26 cellular contexts compared by ENCODE assay signal in the genomic region with DNA sequence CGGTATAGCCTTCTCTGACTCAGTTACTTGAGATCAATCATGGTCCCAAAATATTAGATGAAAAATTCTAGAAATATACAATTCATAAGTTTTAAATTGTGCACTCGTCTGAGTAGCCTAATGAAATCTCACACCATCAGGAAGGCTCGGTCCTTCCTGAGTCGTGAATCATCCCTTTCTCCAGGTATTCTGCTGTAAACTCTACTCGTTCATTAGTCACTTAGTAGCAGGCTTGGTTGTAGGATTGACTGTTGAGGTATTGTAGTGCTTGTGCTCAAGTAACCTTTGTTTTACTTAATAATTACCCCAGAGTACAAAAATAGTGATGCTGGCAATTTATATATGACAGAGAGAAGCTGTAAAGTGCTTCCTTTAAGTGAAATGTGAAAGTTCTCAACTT.
"Had no signal": no experiment of that assay in that cellular context is flagged by ENCODE, and none has a peak within 500 bp of the region (broad histone marks: within the 10 kb centered on the region; RNA-seq: fewer than 3 reads in every experiment).

No MANE protein-coding gene starts in this region.

- H3K36me3 ChIP-seq: ascending aorta, esophagus muscularis mucosa, right lobe of liver, transverse colon, WERI-Rb-1 had no signal

- H3K9me3 Mint-ChIP-seq: activated naive CD4-positive, alpha-beta T cell treated with anti-CD3 and anti-CD28 coated beads, Interleukin-2, amount 10 ng/mL, durations not matched to agents 7 days and 5 days; activated naive CD8-positive, alpha-beta T cell treated with anti-CD3 and anti-CD28 coated beads, Interleukin-2, amount 10 ng/mL, durations not matched to agents 7 days and 5 days; naive thymus-derived CD4-positive, alpha-beta T cell; neural crest cell had no signal

- DNase-seq: activated CD4-positive, alpha-beta T cell treated with anti-CD3 and anti-CD28 coated beads for 48 hours; activated CD4-positive, alpha-beta T cell treated with anti-CD3 and anti-CD28 coated beads, Interleukin-2, amount 50 U/mL, for 48 hours; activated CD8-positive, alpha-beta memory T cell treated with anti-CD3 and anti-CD28 coated beads for 24 hours; activated gamma-delta T cell; activated naive CD4-positive, alpha-beta T cell treated with anti-CD3 and anti-CD28 coated beads, Interleukin-2, amount 10 ng/mL, durations not matched to agents 7 days and 5 days; activated naive CD8-positive, alpha-beta T cell treated with anti-CD3 and anti-CD28 coated beads, Interleukin-2, amount 10 ng/mL, durations not matched to agents 7 days and 5 days; activated T-cell treated with anti-CD3 and anti-CD28 coated beads, Interleukin-2, amount 50 U/mL, for 1 hour; caudate nucleus; midbrain; naive thymus-derived CD4-positive, alpha-beta T cell; occipital lobe; right lobe of liver; stimulated activated CD4-positive, alpha-beta T cell treated with anti-CD3 and anti-CD28 coated beads, Interleukin-12 subunit alpha, Interleukin-12 subunit beta, amount 100 ng/mL, for 4 hours; stimulated activated CD4-positive, alpha-beta T cell treated with anti-CD3 and anti-CD28 coated beads, Interleukin-4, amount 100 ng/mL, for 1 hour; stimulated activated naive CD8-positive, alpha-beta T cell treated with anti-CD3 and anti-CD28 coated beads, Interleukin-15, Interleukin-2, amounts not matched to agents 100 U/mL and 50 U/mL, for 24 hours; T-helper 17 cell; T1000; testis; transverse colon; WERI-Rb-1 had no signal

- H2AFZ ChIP-seq: parathyroid adenoma had no signal

- H3K79me2 ChIP-seq: parathyroid adenoma had no signal

- H3K4me3 ChIP-seq: ascending aorta, esophagus muscularis mucosa, right lobe of liver, testis, transverse colon had no signal

- H3K4me1 ChIP-seq: ascending aorta, esophagus muscularis mucosa, parathyroid adenoma, right lobe of liver, testis, transverse colon had no signal

- H3K27ac Mint-ChIP-seq: activated naive CD4-positive, alpha-beta T cell treated with anti-CD3 and anti-CD28 coated beads, Interleukin-2, amount 10 ng/mL, durations not matched to agents 7 days and 5 days; activated naive CD8-positive, alpha-beta T cell treated with anti-CD3 and anti-CD28 coated beads, Interleukin-2, amount 10 ng/mL, durations not matched to agents 7 days and 5 days; brain; naive thymus-derived CD4-positive, alpha-beta T cell; T-helper 17 cell had no signal

- H3K9me3 ChIP-seq: ascending aorta, esophagus muscularis mucosa, right lobe of liver, testis, transverse colon had no signal

- ATAC-seq: activated CD4-positive, CD25-positive, alpha-beta regulatory T cell treated with anti-CD3 and anti-CD28 coated beads, Interleukin-2, amount 50 U/mL, for 24 hours; naive thymus-derived CD4-positive, alpha-beta T cell; right lobe of liver; stimulated activated naive CD8-positive, alpha-beta T cell treated with anti-CD3 and anti-CD28 coated beads, Interleukin-15, Interleukin-2, amounts not matched to agents 100 U/mL and 50 U/mL, for 24 hours; T-helper 17 cell had no signal

- H3K27me3 Mint-ChIP-seq: activated naive CD4-positive, alpha-beta T cell treated with anti-CD3 and anti-CD28 coated beads, Interleukin-2, amount 10 ng/mL, durations not matched to agents 7 days and 5 days; brain; T-helper 17 cell had no signal

- H3K27ac ChIP-seq: ascending aorta, esophagus muscularis mucosa, parathyroid adenoma, right lobe of liver, testis, transverse colon, WERI-Rb-1 had no signal

- H3K4me1 Mint-ChIP-seq: activated naive CD4-positive, alpha-beta T cell treated with anti-CD3 and anti-CD28 coated beads, Interleukin-2, amount 10 ng/mL, durations not matched to agents 7 days and 5 days; activated naive CD8-positive, alpha-beta T cell treated with anti-CD3 and anti-CD28 coated beads, Interleukin-2, amount 10 ng/mL, durations not matched to agents 7 days and 5 days; brain; naive thymus-derived CD4-positive, alpha-beta T cell; T-helper 17 cell had no signal

- H3K9ac ChIP-seq: parathyroid adenoma had no signal

- H3K36me3 Mint-ChIP-seq: activated naive CD4-positive, alpha-beta T cell treated with anti-CD3 and anti-CD28 coated beads, Interleukin-2, amount 10 ng/mL, durations not matched to agents 7 days and 5 days; activated naive CD8-positive, alpha-beta T cell treated with anti-CD3 and anti-CD28 coated beads, Interleukin-2, amount 10 ng/mL, durations not matched to agents 7 days and 5 days; brain; naive thymus-derived CD4-positive, alpha-beta T cell had no signal

- H3K4me3 Mint-ChIP-seq: activated naive CD4-positive, alpha-beta T cell treated with anti-CD3 and anti-CD28 coated beads, Interleukin-2, amount 10 ng/mL, durations not matched to agents 7 days and 5 days; activated naive CD8-positive, alpha-beta T cell treated with anti-CD3 and anti-CD28 coated beads, Interleukin-2, amount 10 ng/mL, durations not matched to agents 7 days and 5 days; brain; naive thymus-derived CD4-positive, alpha-beta T cell; neural crest cell; T-helper 17 cell had no signal

- H3K27me3 ChIP-seq: ascending aorta, esophagus muscularis mucosa, right lobe of liver, testis, transverse colon had no signal
